In the genomic region with DNA sequence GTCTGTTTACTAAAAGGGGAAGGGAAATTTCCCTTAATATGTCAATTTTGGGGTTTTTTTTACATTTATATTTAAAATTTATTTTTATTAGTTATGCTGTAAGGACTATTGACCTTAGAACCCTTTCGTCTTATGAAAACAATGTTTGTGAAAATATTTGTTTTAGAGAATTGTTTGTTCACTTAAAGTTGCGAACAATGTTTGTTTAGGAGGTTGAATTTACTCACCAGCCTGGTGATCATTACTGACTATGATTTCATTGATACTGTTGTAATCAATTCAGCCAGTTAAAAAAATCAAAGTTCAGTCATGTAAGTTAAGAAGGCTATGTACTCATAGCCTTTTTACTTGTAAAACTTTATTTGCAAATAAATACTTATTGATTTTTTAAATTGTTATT, we compare ENCODE assay signal across 25 cellular contexts. TPM values are rescaled to one million over a fixed set of nuclear protein-coding genes. Genes with fewer than 3 reads are reported as not detected.
DNase-seq lines count a peak whose midpoint lies in the region; ATAC-seq, FAIRE-seq and TF ChIP-seq lines count a peak whose summit lies in the region.
"Had no signal": no experiment of that assay in that cellular context is flagged by ENCODE, and none has a peak within 500 bp of the region (broad histone marks: within the 10 kb centered on the region; RNA-seq: fewer than 3 reads in every experiment).

No MANE protein-coding gene starts in this region.

- no peak overlapping the region for H3K4me2 ChIP-seq in HepG2 (ENCODE audit: low read depth, low read length)
- H3K4me2 ChIP-seq: A549; BLaER1 treated with 17β-estradiol and CSF1 and Interleukin-3, amounts not matched to agents 10 nM and 100 nM had no signal

- TF ChIP-seq POLR2A in HepG2 (IDR thresholded peaks at IDR 0.05; ENCODE audit: insufficient read depth in 1 of 2, low read depth in 2 of 2, low read length in 2 of 2): no peak
- TF ChIP-seq POLR2A in gastrocnemius medialis (IDR thresholded peaks at IDR 0.05): no peak

- H3K27ac ChIP-seq in HepG2 (ENCODE audit: extremely low read length, insufficient read depth, low read length) (no peak overlapping the region), gastrocnemius medialis (no peak overlapping the region)
- H3K27ac ChIP-seq: A549; BLaER1 treated with 17β-estradiol and CSF1 and Interleukin-3, amounts not matched to agents 10 nM and 100 nM; GM23248 had no signal

- FAIRE-seq in HepG2 (lab: Jason Lieb, UNC): no peak
- FAIRE-seq: A549, D721Med, GM12891, GM18507, H1 had no signal

- in situ Hi-C loops in HepG2 (cut with HindIII; ENCODE audit: extremely low pct_ligation_motif_present, low pct_unique_long_range_greater_than_20kb) (no loop called here), gastrocnemius medialis (cut with MboI; ENCODE audit: low sequenced_read_pairs in 4 of 4) (no loop called here)

- no peak overlapping the region for H3K9ac ChIP-seq in HepG2 (ENCODE audit: insufficient read depth, low read depth, low read length)
- H3K9ac ChIP-seq: BLaER1 treated with 17β-estradiol and CSF1 and Interleukin-3, amounts not matched to agents 10 nM and 100 nM; GM23248 had no signal

- CTCF ChIA-PET in HepG2 (lab: Yijun Ruan, JAX; ENCODE audit: low intra/inter-chr PET ratio, low total read pairs): no interaction called here

- no TSS peak for BruUV-seq in HepG2 (replicated peaks; lab: Mats Ljungman, UMichigan)

- no peaks in the 10 kb centered on the region for H3K36me3 ChIP-seq in HepG2 (replicated peaks in 1 of 2; ENCODE audit: control insufficient read depth in 1 of 2, insufficient read depth in 2 of 2, low read length in 2 of 2)
- H3K36me3 ChIP-seq in gastrocnemius medialis: no peaks in the 10 kb centered on the region
- H3K36me3 ChIP-seq: BE2C; BLaER1 treated with 17β-estradiol and CSF1 and Interleukin-3, amounts not matched to agents 10 nM and 100 nM had no signal

- 7% methylated on average over 2 of the region's 2 CpGs for WGBS in HepG2 (ENCODE audit: low lambda C conversion rate)

- intact Hi-C loops in HepG2 (cut with micrococcal nuclease; ENCODE audit: unreplicated experiment): no loop called here
- intact Hi-C loops in gastrocnemius medialis (cut with DNase I; ENCODE audit: low total_unique reads): no loop called here

- no peak for TF ChIP-seq RAD21 in HepG2 (CRISPR knock-in tag; IDR thresholded peaks at IDR 0.05)

- no peak for ATAC-seq in HepG2
- ATAC-seq in gastrocnemius medialis: no peak
- ATAC-seq in GM21717 (IDR thresholded peaks at IDR 0.05; ENCODE audit: unreplicated experiment): no peak

- no peak for TF ChIP-seq CTCF in LNCaP clone FGC (IDR thresholded peaks at IDR 0.05; ENCODE audit: control insufficient read depth, extremely low read depth, insufficient read depth)
- TF ChIP-seq CTCF in HepG2 (CRISPR knock-in tag; IDR thresholded peaks at IDR 0.05): no peak
- TF ChIP-seq CTCF in gastrocnemius medialis (IDR thresholded peaks at IDR 0.05 in 4 of 5, conservative IDR thresholded peaks at IDR 0.05 in 1 of 5): no peak

- H3K27me3 ChIP-seq in HepG2 (ENCODE audit: control insufficient read depth in 1 of 2, insufficient read depth in 2 of 2, low read length in 2 of 2) (no peaks in the 10 kb centered on the region), gastrocnemius medialis (no peaks in the 10 kb centered on the region)
- H3K27me3 ChIP-seq: BE2C; BLaER1 treated with 17β-estradiol and CSF1 and Interleukin-3, amounts not matched to agents 10 nM and 100 nM had no signal

- H3K9me3 ChIP-seq in HepG2 (ENCODE audit: low read length) (no peaks in the 10 kb centered on the region), gastrocnemius medialis (no peaks in the 10 kb centered on the region)
- H3K9me3 ChIP-seq: A549, BE2C had no signal

- H3K4me1 ChIP-seq in HepG2 (ENCODE audit: insufficient read depth, low read length): no peaks in the 10 kb centered on the region
- no peaks in the 10 kb centered on the region for H3K4me1 ChIP-seq in gastrocnemius medialis
- H3K4me1 ChIP-seq: BE2C had no signal

- H4K20me1 ChIP-seq in HepG2 (ENCODE audit: insufficient read depth, low read length): no peaks in the 10 kb centered on the region
- H4K20me1 ChIP-seq: BLaER1 treated with 17β-estradiol and CSF1 and Interleukin-3, amounts not matched to agents 10 nM and 100 nM had no signal

- no peak; a peak in 1 of 4 replicates for TF ChIP-seq EP300 in HepG2 (IDR thresholded peaks at IDR 0.05; ENCODE audit: low read depth in 2 of 2, low read length in 2 of 2)
- no peak for TF ChIP-seq EP300 in HepG2 (CRISPR knock-in tag; IDR thresholded peaks at IDR 0.05; ENCODE audit: borderline replicate concordance)

- H2AFZ ChIP-seq in HepG2 (ENCODE audit: low read length): no peak overlapping the region
- H2AFZ ChIP-seq: GM23248 had no signal

- POLR2A ChIA-PET in HepG2 (lab: Yijun Ruan, JAX): no interaction called here

- H3K79me2 ChIP-seq in HepG2 (ENCODE audit: insufficient read depth, low read length): no peaks in the 10 kb centered on the region

- H3K4me3 ChIP-seq in LNCaP clone FGC (ENCODE audit: low read depth, low read length) (no peak overlapping the region), HepG2 (replicated peaks in 1 of 3; ENCODE audit: insufficient read depth in 1 of 3, low read depth in 2 of 3, low read length in 3 of 3) (no peak overlapping the region), gastrocnemius medialis (no peak overlapping the region)
- H3K4me3 ChIP-seq: A549; BLaER1 treated with 17β-estradiol and CSF1 and Interleukin-3, amounts not matched to agents 10 nM and 100 nM; GM23248 had no signal

- peak; percentile 41 for DNase-seq in DMS53 treated with DMSO at 0.1 percent for 48 hours (lab: John Stamatoyannopoulos, UW; ENCODE audit: unreplicated experiment)
- peak; percentile 38 for DNase-seq in LNCaP clone FGC (ENCODE audit: low read depth)
- DNase-seq in HepG2 (ENCODE audit: low spot score): peak; percentile 9
- DNase-seq in nucleus accumbens (lab: John Stamatoyannopoulos, UW): no peak
- no peak for DNase-seq in DMS79 (lab: John Stamatoyannopoulos, UW)
- no peak for DNase-seq in gastrocnemius medialis
- DNase-seq: 8988T; ACHN; AML-193; BE2C; CD4-positive, alpha-beta T cell; CD8-positive, alpha-beta memory T cell; DMS 273 treated with DMSO at 0.1 percent for 48 hours; EL; GF-D8; GM23248; H7; HCEC 1CT had no signal

TF ChIP-seq in HepG2, 621 proteins besides CTCF, POLR2A, EP300 and RAD21 (continues in another document):
- TF ChIP-seq TBX3 (IDR thresholded peaks at IDR 0.05; ENCODE audit: borderline replicate concordance) (0 out of 2 replicates have a peak, but pooled peaks have one; percentile 18), FOXA1 (IDR thresholded peaks at IDR 0.05) (peak; percentile 44; the same call in 1 of the 2 replicates), FOXA1 (CRISPR knock-in tag; IDR thresholded peaks at IDR 0.05) (no peak), FOXA3 (CRISPR knock-in tag; IDR thresholded peaks at IDR 0.05) (peak; percentile 31; the same call in 1 of the 2 replicates), FOXP1 (IDR thresholded peaks at IDR 0.05) (no peak), FOXP1 (CRISPR knock-in tag; IDR thresholded peaks at IDR 0.05) (0 out of 2 replicates have a peak, but pooled peaks have one; percentile 44), NONO (IDR thresholded peaks at IDR 0.05) (no peak), NONO (CRISPR knock-in tag; conservative IDR thresholded peaks at IDR 0.05) (no peak), HHEX (CRISPR knock-in tag; IDR thresholded peaks at IDR 0.05) (peak; percentile 63), GATAD2A (CRISPR knock-in tag; IDR thresholded peaks at IDR 0.05) (peak; percentile 35; the same call in 1 of the 2 replicates), HMG20A (CRISPR knock-in tag; IDR thresholded peaks at IDR 0.05; ENCODE audit: borderline replicate concordance) (peak; percentile 20; the same call in 1 of the 2 replicates), SSRP1 (CRISPR knock-in tag; IDR thresholded peaks at IDR 0.05) (no peak), HMGA1 (CRISPR knock-in tag; conservative IDR thresholded peaks at IDR 0.05) (no peak), NR2F1 (CRISPR knock-in tag; IDR thresholded peaks at IDR 0.05) (0 out of 4 replicates have a peak, but pooled peaks of 1 of the 2 experiments have one; percentile 23)

RNA-seq across cellular contexts. Expression of gene TSPAN13, which starts 27.4 kb away (rescaled TPM):
- total RNA-seq in HepG2 (2016; rRNA removed; fragmentation: Illumina TruSeq; extraction: Trizol): 4.7 and 6.2 TPM in 2 replicates
- total RNA-seq in HepG2 (2016; cell fraction: cytosol; rRNA removed; fragmentation: Illumina TruSeq; extraction: Trizol; ENCODE audit: low read depth): 3.1 and 3.7 TPM in 2 replicates
- total RNA-seq in HepG2 (2016; cell fraction: insoluble cytoplasmic fraction; rRNA removed; fragmentation: Illumina TruSeq; extraction: Trizol): 4.8 and 7.0 TPM in 2 replicates
- total RNA-seq in HepG2 (2016; cell fraction: membrane; rRNA removed; fragmentation: Illumina TruSeq; extraction: Trizol): 5.3 and 5.7 TPM in 2 replicates
- total RNA-seq in HepG2 (2016; cell fraction: nucleus; rRNA removed; fragmentation: Illumina TruSeq; extraction: Trizol): 7.2 and 7.6 TPM in 2 replicates
- 5.8 and 6.4 TPM in 2 replicates for polyA plus RNA-seq in HepG2 (2011; rRNA removed)
- polyA plus RNA-seq in HepG2 (2011; cell fraction: cytosol; rRNA removed): 2.9 and 4.7 TPM in 2 replicates
- polyA plus RNA-seq in HepG2 (2011; cell fraction: nucleus; rRNA removed): 0.72 and 1.4 TPM in 2 replicates
- 4.5 and 4.8 TPM in 2 replicates for polyA plus RNA-seq in HepG2 (2012)
- polyA plus RNA-seq in HepG2 (2016; cell fraction: cytosol; fragmentation: Illumina TruSeq; extraction: Trizol; ENCODE audit: low read depth): 6.5 and 8.4 TPM in 2 replicates
- polyA plus RNA-seq in HepG2 (2016; cell fraction: insoluble cytoplasmic fraction; fragmentation: Illumina TruSeq; extraction: Trizol; ENCODE audit: low read depth): 8.4 and 8.8 TPM in 2 replicates
- polyA plus RNA-seq in HepG2 (2016; cell fraction: membrane; fragmentation: Illumina TruSeq; extraction: Trizol; ENCODE audit: low read depth): 9.8 and 11.1 TPM in 2 replicates
- 18.0 and 18.5 TPM in 2 replicates for polyA plus RNA-seq in HepG2 (2016; cell fraction: nucleus; fragmentation: Illumina TruSeq; extraction: Trizol; ENCODE audit: insufficient read depth, low read depth)
- polyA minus RNA-seq in HepG2 (2011; rRNA and poly(A)+ RNA removed; ENCODE audit: low replicate concordance): 2.2 and 2.7 TPM in 2 replicates
- 1.1 and 4.4 TPM in 2 replicates for polyA minus RNA-seq in HepG2 (2011; cell fraction: cytosol; rRNA and poly(A)+ RNA removed)
- 1.0 and 1.5 TPM in 2 replicates for polyA minus RNA-seq in HepG2 (2011; cell fraction: nucleus; rRNA and poly(A)+ RNA removed)
- total RNA-seq in gastrocnemius medialis: 1 to 10 TPM; 2.8 to 8.3 (median 6.9) TPM
- polyA plus RNA-seq: CD8-positive, alpha-beta memory T cell had no signal

Comparison
In these comparisons a context has a peak if more than half of its experiments do, and no peak if none do; other contexts are left out.
1. DNase-seq: peak in DMS53 treated with DMSO at 0.1 percent for 48 hours (single experiment), LNCaP clone FGC (single experiment) and HepG2 (single experiment); none in nucleus accumbens (0 of 56), DMS79 (single experiment) and gastrocnemius medialis (0 of 2).